In genomic region chr11:130760515-130761125, GRCh38 we compare ENCODE assay signal across 19 cellular contexts.
"Had no signal": no experiment of that assay in that cellular context is flagged by ENCODE, and none has a peak within 500 bp of the region (broad histone marks: within the 10 kb centered on the region; RNA-seq: fewer than 3 reads in every experiment).

No MANE protein-coding gene starts in this region.

- H3K36me3 Mint-ChIP-seq: activated CD8-positive, alpha-beta memory T cell treated with anti-CD3 and anti-CD28 coated beads, Interleukin-2, amount 10 ng/mL, durations not matched to agents 7 days and 5 days; activated naive CD8-positive, alpha-beta T cell; memory B cell; naive thymus-derived CD8-positive, alpha-beta T cell; stimulated activated naive B cell treated with anti-CD40 and anti-IgM and Interleukin-4, amounts not matched to agents 10 μg/mL and 1 μg/mL and 100 μg/mL, for 72 hours had no signal

- H3K9me3 Mint-ChIP-seq: activated CD4-positive, alpha-beta memory T cell treated with anti-CD3 and anti-CD28 coated beads, Interleukin-2, amount 10 ng/mL, durations not matched to agents 7 days and 5 days; dendritic cell treated with granulocyte-macrophage colony-stimulating factor and Interleukin-4, amounts not matched to agents 40 ng/mL and 50 ng/mL, for 4 days; memory B cell; naive thymus-derived CD8-positive, alpha-beta T cell; T-helper 2 cell treated with Interferon-gamma antibody and Interleukin-4, amounts not matched to agents 5 μg/mL and 100 μg/mL, for 36 hours had no signal

- H3K27ac ChIP-seq: esophagus squamous epithelium, sigmoid colon, spleen, thyroid gland had no signal

- H3K27ac Mint-ChIP-seq: activated CD4-positive, alpha-beta memory T cell treated with anti-CD3 and anti-CD28 coated beads, Interleukin-2, amount 10 ng/mL, durations not matched to agents 7 days and 5 days; activated CD8-positive, alpha-beta memory T cell treated with anti-CD3 and anti-CD28 coated beads, Interleukin-2, amount 10 ng/mL, durations not matched to agents 7 days and 5 days; activated naive CD8-positive, alpha-beta T cell; dendritic cell treated with granulocyte-macrophage colony-stimulating factor and Interleukin-4, amounts not matched to agents 40 ng/mL and 50 ng/mL, for 4 days; memory B cell; naive thymus-derived CD8-positive, alpha-beta T cell; stimulated activated naive B cell treated with anti-CD40 and anti-IgM and Interleukin-4, amounts not matched to agents 10 μg/mL and 1 μg/mL and 100 μg/mL, for 72 hours; T-helper 2 cell treated with Interferon-gamma antibody and Interleukin-4, amounts not matched to agents 5 μg/mL and 100 μg/mL, for 36 hours had no signal

- H3K27me3 ChIP-seq: esophagus squamous epithelium, sigmoid colon, spleen, thyroid gland had no signal

- H3K4me1 Mint-ChIP-seq: activated CD4-positive, alpha-beta memory T cell treated with anti-CD3 and anti-CD28 coated beads, Interleukin-2, amount 10 ng/mL, durations not matched to agents 7 days and 5 days; activated CD8-positive, alpha-beta memory T cell treated with anti-CD3 and anti-CD28 coated beads, Interleukin-2, amount 10 ng/mL, durations not matched to agents 7 days and 5 days; memory B cell; stimulated activated naive B cell treated with anti-CD40 and anti-IgM and Interleukin-4, amounts not matched to agents 10 μg/mL and 1 μg/mL and 100 μg/mL, for 72 hours had no signal

- H3K4me3 ChIP-seq: esophagus squamous epithelium, sigmoid colon, spleen, thyroid gland had no signal

- H3K36me3 ChIP-seq: esophagus squamous epithelium, sigmoid colon, spleen, thyroid gland had no signal

- H3K27me3 Mint-ChIP-seq: activated naive CD8-positive, alpha-beta T cell; dendritic cell treated with granulocyte-macrophage colony-stimulating factor and Interleukin-4, amounts not matched to agents 40 ng/mL and 50 ng/mL, for 4 days; stimulated activated naive B cell treated with anti-CD40 and anti-IgM and Interleukin-4, amounts not matched to agents 10 μg/mL and 1 μg/mL and 100 μg/mL, for 72 hours had no signal

- ATAC-seq: activated CD8-positive, alpha-beta memory T cell treated with anti-CD3 and anti-CD28 coated beads, Interleukin-2, amount 10 ng/mL, durations not matched to agents 7 days and 5 days; left ventricle myocardium superior; naive thymus-derived CD8-positive, alpha-beta T cell; stimulated activated naive B cell treated with anti-CD40 and anti-IgM and Interleukin-4, amounts not matched to agents 10 μg/mL and 1 μg/mL and 100 μg/mL, for 72 hours had no signal

- H3K9me3 ChIP-seq: esophagus squamous epithelium, sigmoid colon, spleen, thyroid gland had no signal

- H3K4me1 ChIP-seq: sigmoid colon, spleen, thyroid gland had no signal

- H3K4me3 Mint-ChIP-seq: activated CD4-positive, alpha-beta memory T cell treated with anti-CD3 and anti-CD28 coated beads, Interleukin-2, amount 10 ng/mL, durations not matched to agents 7 days and 5 days; activated CD8-positive, alpha-beta memory T cell treated with anti-CD3 and anti-CD28 coated beads, Interleukin-2, amount 10 ng/mL, durations not matched to agents 7 days and 5 days; activated naive CD8-positive, alpha-beta T cell; dendritic cell treated with granulocyte-macrophage colony-stimulating factor and Interleukin-4, amounts not matched to agents 40 ng/mL and 50 ng/mL, for 4 days; memory B cell; naive thymus-derived CD8-positive, alpha-beta T cell; stimulated activated naive B cell treated with anti-CD40 and anti-IgM and Interleukin-4, amounts not matched to agents 10 μg/mL and 1 μg/mL and 100 μg/mL, for 72 hours; T-helper 2 cell treated with Interferon-gamma antibody and Interleukin-4, amounts not matched to agents 5 μg/mL and 100 μg/mL, for 36 hours had no signal

- DNase-seq: activated CD4-positive, alpha-beta memory T cell treated with anti-CD3 and anti-CD28 coated beads, Interleukin-2, amount 10 ng/mL, durations not matched to agents 7 days and 5 days; activated CD4-positive, alpha-beta T cell treated with anti-CD3 and anti-CD28 coated beads for 4 hours; activated CD8-positive, alpha-beta memory T cell treated with anti-CD3 and anti-CD28 coated beads, Interleukin-2, amount 10 ng/mL, durations not matched to agents 7 days and 5 days; effector memory CD4-positive, alpha-beta T cell; esophagus squamous epithelium; left ventricle myocardium superior; naive thymus-derived CD8-positive, alpha-beta T cell; nucleus accumbens; posterior cingulate gyrus; sigmoid colon; spleen; stimulated activated CD4-positive, alpha-beta T cell treated with anti-CD3 and anti-CD28 coated beads, Interleukin-4, amount 100 ng/mL, for 4 hours; stimulated activated naive B cell treated with anti-CD40 and anti-IgM and Interleukin-4, amounts not matched to agents 10 μg/mL and 1 μg/mL and 100 μg/mL, for 72 hours; SW 1271; thyroid gland had no signal
